ENCODE assay signal across 10 cellular contexts in genomic region chr5:95238560-95239325, GRCh38. TPM values are rescaled to one million over a fixed set of nuclear protein-coding genes. Genes with fewer than 3 reads are reported as not detected.
DNase-seq lines count a peak whose midpoint lies in the region; ATAC-seq and TF ChIP-seq lines count a peak whose summit lies in the region.
"Had no signal": no experiment of that assay in that cellular context is flagged by ENCODE, and none has a peak within 500 bp of the region (broad histone marks: within the 10 kb centered on the region; RNA-seq: fewer than 3 reads in every experiment).

No MANE protein-coding gene starts in this region.

- POLR2A ChIA-PET in IMR-90 (lab: Charles Lee; ENCODE audit: unreplicated experiment) = no interaction called here

- no peaks in the 10 kb centered on the region for H3K36me3 Mint-ChIP-seq in brain
- no peaks in the 10 kb centered on the region for H3K36me3 Mint-ChIP-seq in stimulated activated memory B cell treated with anti-CD40 and anti-IgM and Interleukin-4, amounts not matched to agents 10 μg/mL and 1 μg/mL and 100 μg/mL, for 72 hours
- H3K36me3 Mint-ChIP-seq: memory B cell had no signal

- H2AK9ac ChIP-seq in IMR-90 (replicated peaks; ENCODE audit: low read depth, low read length, poor library complexity) = no peak overlapping the region

- no peaks in the 10 kb centered on the region for H3K9me2 ChIP-seq in neural cell (ENCODE audit: insufficient read depth, low read length)

- dilution Hi-C loops in IMR-90 (cut with HindIII; ENCODE audit: low sequenced_read_pairs, unreplicated experiment) = no loop called here

- H3K56ac ChIP-seq in IMR-90 (ENCODE audit: extremely low read depth, insufficient read depth, low read length) = no peak overlapping the region

- no peaks in the 10 kb centered on the region for H3K79me1 ChIP-seq in IMR-90 (ENCODE audit: low read depth in 1 of 2, low read length in 2 of 2)

- no peak for ATAC-seq in DND-41 (ENCODE audit: insufficient read depth, low read depth)
- ATAC-seq in IMR-90 (ENCODE audit: low read depth) = no peak
- no peak for ATAC-seq in HG03342 (IDR thresholded peaks at IDR 0.05; ENCODE audit: unreplicated experiment)
- ATAC-seq in stimulated activated memory B cell treated with anti-CD40 and anti-IgM and Interleukin-4, amounts not matched to agents 10 μg/mL and 1 μg/mL and 100 μg/mL, for 72 hours = no peak
- no peak for ATAC-seq in HG03354 (IDR thresholded peaks at IDR 0.05; ENCODE audit: poor library complexity, severe bottlenecking, unreplicated experiment)
- ATAC-seq: body of pancreas had no signal

- no peak overlapping the region for H2BK20ac ChIP-seq in IMR-90 (ENCODE audit: low read depth, low read length)

- H3K14ac ChIP-seq in IMR-90 (replicated peaks; ENCODE audit: low read depth, low read length) = no peak overlapping the region

- BruUV-seq in IMR-90 (replicated peaks; lab: Mats Ljungman, UMichigan) = no TSS peak

- H3K27me3 Mint-ChIP-seq in brain = no peaks in the 10 kb centered on the region
- H3K27me3 Mint-ChIP-seq in stimulated activated memory B cell treated with anti-CD40 and anti-IgM and Interleukin-4, amounts not matched to agents 10 μg/mL and 1 μg/mL and 100 μg/mL, for 72 hours = peaks cover 27% of the 10 kb centered on the region

- no peaks in the 10 kb centered on the region for H4K20me1 ChIP-seq in DND-41 (ENCODE audit: insufficient read depth, low read length)
- H4K20me1 ChIP-seq in IMR-90 (ENCODE audit: insufficient read depth, low read length) = no peaks in the 10 kb centered on the region
- H4K20me1 ChIP-seq in neural cell (ENCODE audit: insufficient read depth) = no peaks in the 10 kb centered on the region

- TF ChIP-seq POLR2A in IMR-90 (IDR thresholded peaks at IDR 0.05; ENCODE audit: low read depth, low read length) = no peak

- H2AK5ac ChIP-seq in IMR-90 (ENCODE audit: low read depth, low read length) = no peak overlapping the region

- no peak overlapping the region for H2BK15ac ChIP-seq in IMR-90 (ENCODE audit: low read depth, low read length)

- H2BK5ac ChIP-seq in IMR-90 (ENCODE audit: low read depth, low read length, poor library complexity, severe bottlenecking) = no peak overlapping the region

- H3K9me3 Mint-ChIP-seq in brain = no peaks in the 10 kb centered on the region
- H3K9me3 Mint-ChIP-seq in stimulated activated memory B cell treated with anti-CD40 and anti-IgM and Interleukin-4, amounts not matched to agents 10 μg/mL and 1 μg/mL and 100 μg/mL, for 72 hours = peaks cover 12% of the 10 kb centered on the region

- intact Hi-C loops in IMR-90 (cut with micrococcal nuclease) = loop anchor here (1.0 kb wide), 1 partner anchor 270 kb away; no protein-coding TSS in a partner anchor

- peak; percentile 9 for TF ChIP-seq EP300 in neural cell (conservative IDR thresholded peaks at IDR 0.05; ENCODE audit: poor library complexity, severe bottlenecking)

- no peak overlapping the region for H3K27ac ChIP-seq in DND-41 (ENCODE audit: low read length)
- no peak overlapping the region for H3K27ac ChIP-seq in IMR-90 (ENCODE audit: insufficient read depth, low read length)
- no peak overlapping the region for H3K27ac ChIP-seq in neural cell (ENCODE audit: low read length)
- H3K27ac ChIP-seq: body of pancreas had no signal

- H3K4me1 Mint-ChIP-seq in brain = no peaks in the 10 kb centered on the region
- H3K4me1 Mint-ChIP-seq in stimulated activated memory B cell treated with anti-CD40 and anti-IgM and Interleukin-4, amounts not matched to agents 10 μg/mL and 1 μg/mL and 100 μg/mL, for 72 hours = no peaks in the 10 kb centered on the region
- H3K4me1 Mint-ChIP-seq: memory B cell had no signal

- no peak overlapping the region for H4K91ac ChIP-seq in IMR-90 (ENCODE audit: insufficient read depth, low read depth, low read length)

- no peaks in the 10 kb centered on the region for H3K79me2 ChIP-seq in DND-41 (ENCODE audit: insufficient read depth, low read length)
- no peaks in the 10 kb centered on the region for H3K79me2 ChIP-seq in neural cell (replicated peaks; ENCODE audit: insufficient read depth, low read length)

- no peak overlapping the region for H4K5ac ChIP-seq in IMR-90 (ENCODE audit: low read depth, low read length)

- in situ Hi-C loops in IMR-90 (cut with MboI; ENCODE audit: low sequenced_read_pairs) = no loop called here

- no peak overlapping the region for H3K23ac ChIP-seq in IMR-90 (ENCODE audit: low read depth, low read length)

- H2BK120ac ChIP-seq in IMR-90 (ENCODE audit: low read depth, low read length) = no peak overlapping the region

- TF ChIP-seq CTCF in DND-41 (IDR thresholded peaks at IDR 0.05; ENCODE audit: borderline replicate concordance, extremely low read depth, low read length, poor library complexity, severe bottlenecking) (peak; percentile 44), IMR-90 (conservative IDR thresholded peaks at IDR 0.05; ENCODE audit: low read depth, low read length) (no peak), brain (conservative IDR thresholded peaks at IDR 0.05) (peak; percentile 60 to 63), neural cell (IDR thresholded peaks at IDR 0.05; ENCODE audit: poor library complexity, severe bottlenecking) (peak; percentile 65)

- H3K4me3 Mint-ChIP-seq in brain = peak overlapping the region in 1 of 5 experiments; percentile 1
- no peak overlapping the region for H3K4me3 Mint-ChIP-seq in stimulated activated memory B cell treated with anti-CD40 and anti-IgM and Interleukin-4, amounts not matched to agents 10 μg/mL and 1 μg/mL and 100 μg/mL, for 72 hours
- H3K4me3 Mint-ChIP-seq: memory B cell had no signal

- H3F3A ChIP-seq in neural cell (ENCODE audit: insufficient read depth, low read length, poor library complexity, severe bottlenecking) = no peaks in the 10 kb centered on the region

- H2AFZ ChIP-seq in DND-41 (ENCODE audit: low read depth, low read length) = no peak overlapping the region
- no peak overlapping the region for H2AFZ ChIP-seq in IMR-90 (replicated peaks; ENCODE audit: low read length, poor library complexity)
- H2AFZ ChIP-seq in neural cell (ENCODE audit: low read depth, low read length) = no peak overlapping the region

- no peak overlapping the region for H3K4me2 ChIP-seq in DND-41 (ENCODE audit: insufficient read depth, low read length)
- H3K4me2 ChIP-seq in IMR-90 (ENCODE audit: low read depth, low read length) = no peak overlapping the region
- H3K4me2 ChIP-seq in neural cell (ENCODE audit: low read length) = no peak overlapping the region

- CTCF ChIA-PET in IMR-90 (lab: Yijun Ruan, JAX) = no interaction called here

- no peak for DNase-seq in DND-41
- peak; percentile 1 for DNase-seq in IMR-90
- DNase-seq in NCI-H526 treated with DMSO at 0.1 percent for 48 hours (lab: John Stamatoyannopoulos, UW) = no peak
- DNase-seq: body of pancreas had no signal

- H4K8ac ChIP-seq in IMR-90 (ENCODE audit: low read depth in 2 of 2, low read length in 2 of 2) = no peak overlapping the region

- H3K4ac ChIP-seq in IMR-90 (ENCODE audit: low read depth, low read length) = no peak overlapping the region

- 11% methylated on average over 3 of the region's 10 CpGs; no CpG with 5 or more reads in 1 of the 2 experiments for WGBS in IMR-90 (ENCODE audit: extremely low coverage in 2 of 2, insufficient read length in 1 of 2), 2 experiments

- no peak overlapping the region for H3K18ac ChIP-seq in IMR-90 (ENCODE audit: low read depth, low read length)

- TF ChIP-seq RAD21 in IMR-90 (IDR thresholded peaks at IDR 0.05; ENCODE audit: low read length) (no peak), neural cell (conservative IDR thresholded peaks at IDR 0.05) (peak; percentile 70)

- H3K4me1 ChIP-seq in DND-41 (ENCODE audit: insufficient read depth, low read length) = no peaks in the 10 kb centered on the region
- H3K4me1 ChIP-seq in IMR-90 (ENCODE audit: control insufficient read depth, insufficient read depth, low read length) = no peaks in the 10 kb centered on the region
- H3K4me1 ChIP-seq: body of pancreas had no signal

- H3K9ac ChIP-seq in DND-41 (ENCODE audit: low read depth, low read length) (no peak overlapping the region), IMR-90 (ENCODE audit: low read depth, low read length) (no peak overlapping the region), neural cell (ENCODE audit: low read length) (no peak overlapping the region)

- no peaks in the 10 kb centered on the region for H3K9me1 ChIP-seq in IMR-90 (ENCODE audit: insufficient read depth, low read length)

- peaks cover 7% of the 10 kb centered on the region for H3K27me3 ChIP-seq in DND-41 (ENCODE audit: insufficient read depth, low read length, poor library complexity)
- no peaks in the 10 kb centered on the region for H3K27me3 ChIP-seq in IMR-90 (ENCODE audit: control insufficient read depth, insufficient read depth, low read length)
- H3K27me3 ChIP-seq in neural cell (ENCODE audit: insufficient read depth, low read depth, low read length) = no peaks in the 10 kb centered on the region
- H3K27me3 ChIP-seq: body of pancreas had no signal

- peak overlapping the region in 1 of 5 experiments; percentile 2 for H3K27ac Mint-ChIP-seq in brain
- H3K27ac Mint-ChIP-seq in stimulated activated memory B cell treated with anti-CD40 and anti-IgM and Interleukin-4, amounts not matched to agents 10 μg/mL and 1 μg/mL and 100 μg/mL, for 72 hours = no peak overlapping the region
- H3K27ac Mint-ChIP-seq: memory B cell had no signal

- H3K4me3 ChIP-seq in DND-41 (ENCODE audit: low read depth in 1 of 2, low read length in 2 of 2) (no peak overlapping the region), IMR-90 (ENCODE audit: insufficient read depth, low read depth, low read length) (no peak overlapping the region), neural cell (ENCODE audit: low read length) (no peak overlapping the region)
- H3K4me3 ChIP-seq: body of pancreas had no signal

- H3K9me3 ChIP-seq in DND-41 (ENCODE audit: insufficient read depth, low read length, severe bottlenecking) (no peaks in the 10 kb centered on the region), IMR-90 (ENCODE audit: control insufficient read depth, insufficient read depth, low read length) (no peaks in the 10 kb centered on the region), neural cell (ENCODE audit: low read length) (no peaks in the 10 kb centered on the region)
- H3K9me3 ChIP-seq: body of pancreas had no signal

- no peaks in the 10 kb centered on the region for H3K36me3 ChIP-seq in DND-41 (ENCODE audit: insufficient read depth, low read length)
- H3K36me3 ChIP-seq in IMR-90 (ENCODE audit: control insufficient read depth, insufficient read depth, low read length) = no peaks in the 10 kb centered on the region
- no peaks in the 10 kb centered on the region for H3K36me3 ChIP-seq in neural cell (ENCODE audit: insufficient read depth, low read length)

TF ChIP-seq in neural cell, 6 proteins besides CTCF, POLR2A, EP300 and RAD21:
- TF ChIP-seq MXI1 (conservative IDR thresholded peaks at IDR 0.05; ENCODE audit: poor library complexity, severe bottlenecking) (no peak), SMC3 (conservative IDR thresholded peaks at IDR 0.05; ENCODE audit: poor library complexity) (peak; percentile 76)

RNA-seq across cellular contexts. Expression of gene MCTP1, which starts 46.2 kb away (rescaled TPM):
- total RNA-seq in IMR-90 (2012; rRNA removed) = 0.56 TPM in 1 of 2 replicates, not detected in the other
- 0.07 and 0.21 TPM in 2 replicates for polyA plus RNA-seq in IMR-90 (2012; rRNA removed)
- polyA plus RNA-seq in IMR-90 (2012; cell fraction: cytosol; rRNA removed) = not detected in 2 replicates
- polyA plus RNA-seq in IMR-90 (2012; cell fraction: nucleus; rRNA removed; ENCODE audit: low replicate concordance) = 0.23 TPM in 1 of 2 replicates, not detected in the other
- polyA plus RNA-seq in brain (ENCODE audit: insufficient read depth, low read depth, low replicate concordance) = 1.6 TPM
- polyA plus RNA-seq in neural cell = 1.1 and 1.9 TPM in 2 replicates
- polyA minus RNA-seq in neural cell = 4.6 and 6.0 TPM in 2 replicates
